Comparison of ENCODE assay signal across 8 cellular contexts in genomic region chr4:89829470-89830138, GRCh38. TPM values are rescaled to one million over a fixed set of nuclear protein-coding genes. Genes with fewer than 3 reads are reported as not detected.
DNase-seq lines count a peak whose midpoint lies in the region; ATAC-seq and TF ChIP-seq lines count a peak whose summit lies in the region.

No MANE protein-coding gene starts in this region.

- peaks cover 14% of the 10 kb centered on the region for H3K4me1 Mint-ChIP-seq in T-helper 1 cell treated with Interleukin-12 subunit alpha and Interleukin-12 subunit beta and Interleukin-4 antibody, amounts not matched to agents 30 μg/mL and 1 μg/mL, for 36 hours (ENCODE audit: low read depth)
- H3K4me1 Mint-ChIP-seq in osteocyte (ENCODE audit: unreplicated experiment): no peaks in the 10 kb centered on the region

- peak overlapping the region; percentile 71 for H3K4me3 Mint-ChIP-seq in T-helper 1 cell treated with Interleukin-12 subunit alpha and Interleukin-12 subunit beta and Interleukin-4 antibody, amounts not matched to agents 30 μg/mL and 1 μg/mL, for 36 hours
- no peak overlapping the region for H3K4me3 Mint-ChIP-seq in osteocyte (ENCODE audit: unreplicated experiment)

- H3K27me3 Mint-ChIP-seq in T-helper 1 cell treated with Interleukin-12 subunit alpha and Interleukin-12 subunit beta and Interleukin-4 antibody, amounts not matched to agents 30 μg/mL and 1 μg/mL, for 36 hours (ENCODE audit: low read depth): peaks cover 4% of the 10 kb centered on the region
- H3K27me3 Mint-ChIP-seq in osteocyte (ENCODE audit: unreplicated experiment): peaks cover 14% of the 10 kb centered on the region

- no peaks in the 10 kb centered on the region for H3K36me3 ChIP-seq in psoas muscle (ENCODE audit: insufficient read depth in 1 of 2, low read depth in 1 of 2)

- ATAC-seq in HG03039 (IDR thresholded peaks at IDR 0.05; ENCODE audit: unreplicated experiment) (peak; percentile 71), left ventricle myocardium superior (peak; percentile 61), psoas muscle (no peak)

- no peak overlapping the region for H3K27ac ChIP-seq in psoas muscle

- H3K36me3 Mint-ChIP-seq in T-helper 1 cell treated with Interleukin-12 subunit alpha and Interleukin-12 subunit beta and Interleukin-4 antibody, amounts not matched to agents 30 μg/mL and 1 μg/mL, for 36 hours (ENCODE audit: low read depth): peaks cover 4% of the 10 kb centered on the region
- H3K36me3 Mint-ChIP-seq in osteocyte (ENCODE audit: unreplicated experiment): no peaks in the 10 kb centered on the region

- 63 to 74% (median 74%) methylated on average over 7 of the region's 7 CpGs for WGBS in psoas muscle, 3 donors

- H3K4me3 ChIP-seq in psoas muscle: no peak overlapping the region

- H3K9me3 Mint-ChIP-seq in T-helper 1 cell treated with Interleukin-12 subunit alpha and Interleukin-12 subunit beta and Interleukin-4 antibody, amounts not matched to agents 30 μg/mL and 1 μg/mL, for 36 hours: no peaks in the 10 kb centered on the region
- no peaks in the 10 kb centered on the region for H3K9me3 Mint-ChIP-seq in osteocyte (ENCODE audit: unreplicated experiment)

- TF ChIP-seq CTCF in psoas muscle (IDR thresholded peaks at IDR 0.05) (no peak), osteocyte (IDR thresholded peaks at IDR 0.05) (no peak)

- intact Hi-C loops in left ventricle myocardium superior (cut with micrococcal nuclease) (no loop called here), psoas muscle (cut with DNase I) (no loop called here)

- no peaks in the 10 kb centered on the region for H3K4me1 ChIP-seq in psoas muscle

- H3K27ac Mint-ChIP-seq in T-helper 1 cell treated with Interleukin-12 subunit alpha and Interleukin-12 subunit beta and Interleukin-4 antibody, amounts not matched to agents 30 μg/mL and 1 μg/mL, for 36 hours: peak overlapping the region; percentile 53
- no peak overlapping the region for H3K27ac Mint-ChIP-seq in osteocyte (ENCODE audit: unreplicated experiment)

- H3K27me3 ChIP-seq in psoas muscle (ENCODE audit: insufficient read depth in 3 of 3, low read length in 2 of 3): no peaks in the 10 kb centered on the region

- H3K9me3 ChIP-seq in psoas muscle: no peaks in the 10 kb centered on the region

- peak; percentile 3 for DNase-seq in stimulated activated CD8-positive, alpha-beta memory T cell treated with anti-CD3 and anti-CD28 coated beads, Interleukin-12 subunit alpha, Interleukin-12 subunit beta, amount 100 ng/mL, for 24 hours (ENCODE audit: extremely low read depth)
- no peak for DNase-seq in stimulated activated CD8-positive, alpha-beta memory T cell treated with anti-CD3 and anti-CD28 coated beads, Interleukin-4, amount 100 ng/mL, for 48 hours
- peak; percentile 29 for DNase-seq in left ventricle myocardium superior
- DNase-seq in activated gamma-delta T cell (lab: John Stamatoyannopoulos, UW): no peak
- DNase-seq in psoas muscle: no peak
- DNase-seq in osteocyte (ENCODE audit: extremely low spot score, unreplicated experiment): no peak

RNA-seq across cellular contexts. Expression of gene SNCA, which starts 7.4 kb away (rescaled TPM):
- total RNA-seq in left ventricle myocardium superior (4.6 TPM), psoas muscle (1 to 10 TPM in 3 of 4 donors, under 1 TPM in 1; 0.56 to 4.6 (median 1.6) TPM), osteocyte (7.9 and 8.8 TPM in 2 replicates)
- under 1 TPM; 0.27 to 0.83 (median 0.57) TPM for polyA plus RNA-seq in psoas muscle

Comparison
In these comparisons a context has a peak if more than half of its experiments do, and no peak if none do; other contexts are left out.
1. DNase-seq: peak in stimulated activated CD8-positive, alpha-beta memory T cell treated with anti-CD3 and anti-CD28 coated beads, Interleukin-12 subunit alpha, Interleukin-12 subunit beta, amount 100 ng/mL, for 24 hours (single experiment) and left ventricle myocardium superior (single experiment); none in stimulated activated CD8-positive, alpha-beta memory T cell treated with anti-CD3 and anti-CD28 coated beads, Interleukin-4, amount 100 ng/mL, for 48 hours (single experiment), activated gamma-delta T cell (single experiment), psoas muscle (0 of 2) and osteocyte (single experiment).
2. ATAC-seq: peak in HG03039 (single experiment) and left ventricle myocardium superior (single experiment); none in psoas muscle (0 of 4).